ENCODE assay signal across 16 cellular contexts in genomic region chr4:74037076-74037475, GRCh38. TPM values are rescaled to one million over a fixed set of nuclear protein-coding genes. Genes with fewer than 3 reads are reported as not detected.
DNase-seq lines count a peak whose midpoint lies in the region; ATAC-seq and TF ChIP-seq lines count a peak whose summit lies in the region.
"Had no signal": no experiment of that assay in that cellular context is flagged by ENCODE, and none has a peak within 500 bp of the region (broad histone marks: within the 10 kb centered on the region; RNA-seq: fewer than 3 reads in every experiment).

No MANE protein-coding gene starts in this region.

- no peak for DNase-seq in activated CD4-positive, alpha-beta T cell treated with anti-CD3 and anti-CD28 coated beads, Interleukin-2, amount 10 ng/mL, durations not matched to agents 7 days and 5 days
- DNase-seq in activated CD4-positive, alpha-beta T cell treated with anti-CD3 and anti-CD28 coated beads for 36 hours, result no peak
- DNase-seq in kidney epithelial cell (ENCODE audit: low read depth), result no peak
- DNase-seq in type B pancreatic cell (ENCODE audit: extremely low spot score, unreplicated experiment), result no peak
- DNase-seq in NCI-H2081 (lab: John Stamatoyannopoulos, UW), result no peak
- no peak for DNase-seq in activated naive CD4-positive, alpha-beta T cell treated with Interleukin-2 at 50 U/mL for 16 hours
- DNase-seq: activated CD4-positive, alpha-beta T cell treated with anti-CD3 and anti-CD28 coated beads, Interleukin-2, amount 10 ng/mL, durations not matched to agents 24 days and 14 days; DMS 273 treated with DMSO at 0.1 percent for 48 hours; stimulated activated CD4-positive, alpha-beta T cell treated with anti-CD3 and anti-CD28 coated beads, Interleukin-12 subunit alpha, Interleukin-12 subunit beta, amount 100 ng/mL, for 4 hours; transverse colon had no signal

- H3K27me3 Mint-ChIP-seq in activated CD4-positive, alpha-beta T cell treated with anti-CD3 and anti-CD28 coated beads, Interleukin-2, amount 10 ng/mL, durations not matched to agents 7 days and 5 days, result peaks cover 49% of the 10 kb centered on the region
- peaks cover 32% of the 10 kb centered on the region for H3K27me3 Mint-ChIP-seq in activated CD4-positive, alpha-beta T cell treated with anti-CD3 and anti-CD28 coated beads for 36 hours
- H3K27me3 Mint-ChIP-seq in brain (peaks cover 58% of the 10 kb centered on the region), type B pancreatic cell (peaks cover 64% of the 10 kb centered on the region)

- ATAC-seq in activated CD4-positive, alpha-beta T cell treated with anti-CD3 and anti-CD28 coated beads for 36 hours, result no peak
- ATAC-seq in HG03095 (IDR thresholded peaks at IDR 0.05; ENCODE audit: unreplicated experiment), result no peak
- ATAC-seq: GM12878; natural killer cell treated with Interleukin-12 subunit alpha and Interleukin-12 subunit beta and Interleukin-15 and Interleukin-18, amount 100 ng/mL, for 72 hours had no signal

- H3K27me3 ChIP-seq in kidney epithelial cell (ENCODE audit: control insufficient read depth, insufficient read depth, low read length), result no peaks in the 10 kb centered on the region
- H3K27me3 ChIP-seq: transverse colon had no signal

- CTCF ChIA-PET in activated CD4-positive, alpha-beta T cell treated with anti-CD3 and anti-CD28 coated beads, Interleukin-2, amount 10 ng/mL, durations not matched to agents 7 days and 5 days (lab: Charles Lee), result interaction anchor here (0.7 to 1.4 kb wide), 5 partner anchors 8 to 453 kb away, joined by 3 to 6 read pairs (median 3); no protein-coding TSS in a partner anchor
- CTCF ChIA-PET in activated CD4-positive, alpha-beta T cell treated with anti-CD3 and anti-CD28 coated beads for 36 hours (lab: Charles Lee), result interaction anchor here (0.6 kb wide), 1 partner anchor 82 kb away, joined by 3 read pairs; no protein-coding TSS in a partner anchor

- no peaks in the 10 kb centered on the region for H3K9me3 Mint-ChIP-seq in activated CD4-positive, alpha-beta T cell treated with anti-CD3 and anti-CD28 coated beads, Interleukin-2, amount 10 ng/mL, durations not matched to agents 7 days and 5 days
- no peaks in the 10 kb centered on the region for H3K9me3 Mint-ChIP-seq in activated CD4-positive, alpha-beta T cell treated with anti-CD3 and anti-CD28 coated beads for 36 hours (ENCODE audit: low read depth)
- H3K9me3 Mint-ChIP-seq in brain (no peaks in the 10 kb centered on the region), type B pancreatic cell (no peaks in the 10 kb centered on the region)
- H3K9me3 Mint-ChIP-seq: activated CD4-positive, alpha-beta T cell treated with anti-CD3 and anti-CD28 coated beads, Interleukin-2, amount 10 ng/mL, durations not matched to agents 24 days and 14 days had no signal

- TF ChIP-seq CTCF in brain (conservative IDR thresholded peaks at IDR 0.05), result no peak
- no peak for TF ChIP-seq CTCF in kidney epithelial cell (IDR thresholded peaks at IDR 0.05; ENCODE audit: insufficient read depth, low read length, poor library complexity, severe bottlenecking)
- no peak for TF ChIP-seq CTCF in type B pancreatic cell (conservative IDR thresholded peaks at IDR 0.05)

- peaks cover 2% of the 10 kb centered on the region for H3K36me3 Mint-ChIP-seq in activated CD4-positive, alpha-beta T cell treated with anti-CD3 and anti-CD28 coated beads, Interleukin-2, amount 10 ng/mL, durations not matched to agents 7 days and 5 days (ENCODE audit: low read depth)
- H3K36me3 Mint-ChIP-seq in activated CD4-positive, alpha-beta T cell treated with anti-CD3 and anti-CD28 coated beads for 36 hours (ENCODE audit: low read depth), result no peaks in the 10 kb centered on the region
- H3K36me3 Mint-ChIP-seq in brain (no peaks in the 10 kb centered on the region), type B pancreatic cell (no peaks in the 10 kb centered on the region)
- H3K36me3 Mint-ChIP-seq: natural killer cell treated with Interleukin-12 subunit alpha and Interleukin-12 subunit beta and Interleukin-15 and Interleukin-18, amount 100 ng/mL, for 72 hours had no signal

- H3K4me3 ChIP-seq in kidney epithelial cell (ENCODE audit: low read depth, low read length), result peak overlapping the region; percentile 12
- H3K4me3 ChIP-seq: GM12878 had no signal

- H3K4me3 Mint-ChIP-seq in activated CD4-positive, alpha-beta T cell treated with anti-CD3 and anti-CD28 coated beads, Interleukin-2, amount 10 ng/mL, durations not matched to agents 7 days and 5 days, result peak overlapping the region; percentile 75
- no peak overlapping the region for H3K4me3 Mint-ChIP-seq in activated CD4-positive, alpha-beta T cell treated with anti-CD3 and anti-CD28 coated beads for 36 hours
- H3K4me3 Mint-ChIP-seq in brain, result peak overlapping the region in 4 of 5 experiments; percentile 86 to 94 (median 90)
- H3K4me3 Mint-ChIP-seq in type B pancreatic cell, result peak overlapping the region; percentile 93

- intact Hi-C loops in activated CD4-positive, alpha-beta T cell treated with anti-CD3 and anti-CD28 coated beads for 36 hours (cut with DNase I, micrococcal nuclease), result no loop called here

- peaks cover 8% of the 10 kb centered on the region for H3K4me1 Mint-ChIP-seq in activated CD4-positive, alpha-beta T cell treated with anti-CD3 and anti-CD28 coated beads, Interleukin-2, amount 10 ng/mL, durations not matched to agents 7 days and 5 days
- peaks cover 5% of the 10 kb centered on the region for H3K4me1 Mint-ChIP-seq in activated CD4-positive, alpha-beta T cell treated with anti-CD3 and anti-CD28 coated beads for 36 hours
- H3K4me1 Mint-ChIP-seq in brain, result peaks cover 12% of the 10 kb centered on the region
- H3K4me1 Mint-ChIP-seq in type B pancreatic cell (ENCODE audit: unreplicated experiment), result peaks cover 13% of the 10 kb centered on the region

- POLR2A ChIA-PET in activated CD4-positive, alpha-beta T cell treated with anti-CD3 and anti-CD28 coated beads, Interleukin-2, amount 10 ng/mL, durations not matched to agents 7 days and 5 days (lab: Charles Lee), result no interaction called here
- POLR2A ChIA-PET in activated CD4-positive, alpha-beta T cell treated with anti-CD3 and anti-CD28 coated beads for 36 hours (lab: Charles Lee), result interaction anchor here (0.7 kb wide), 1 partner anchor 97 kb away, joined by 3 read pairs; no protein-coding TSS in a partner anchor

- H3K36me3 ChIP-seq in kidney epithelial cell (ENCODE audit: control insufficient read depth, insufficient read depth, low read length), result no peaks in the 10 kb centered on the region
- H3K36me3 ChIP-seq: transverse colon had no signal

- no peak overlapping the region for H3K27ac Mint-ChIP-seq in activated CD4-positive, alpha-beta T cell treated with anti-CD3 and anti-CD28 coated beads, Interleukin-2, amount 10 ng/mL, durations not matched to agents 7 days and 5 days
- H3K27ac Mint-ChIP-seq in activated CD4-positive, alpha-beta T cell treated with anti-CD3 and anti-CD28 coated beads for 36 hours, result no peak overlapping the region
- H3K27ac Mint-ChIP-seq in brain (peak overlapping the region in 1 of 5 experiments; percentile 26), type B pancreatic cell (no peak overlapping the region)
- H3K27ac Mint-ChIP-seq: activated CD4-positive, alpha-beta T cell treated with anti-CD3 and anti-CD28 coated beads, Interleukin-2, amount 10 ng/mL, durations not matched to agents 24 days and 14 days; natural killer cell treated with Interleukin-12 subunit alpha and Interleukin-12 subunit beta and Interleukin-15 and Interleukin-18, amount 100 ng/mL, for 72 hours had no signal

RNA-seq across cellular contexts. Expression of gene CXCL3, which starts 1.4 kb away (rescaled TPM):
- total RNA-seq in activated CD4-positive, alpha-beta T cell treated with anti-CD3 and anti-CD28 coated beads, Interleukin-2, amount 10 ng/mL, durations not matched to agents 7 days and 5 days, result not detected
- not detected for total RNA-seq in activated CD4-positive, alpha-beta T cell treated with anti-CD3 and anti-CD28 coated beads for 36 hours
- polyA plus RNA-seq in brain (ENCODE audit: insufficient read depth, low read depth, low replicate concordance), result not detected
- total RNA-seq in kidney epithelial cell, result 5.3 and 7.3 TPM in 2 replicates
- 5.2 and 5.9 TPM in 2 replicates for total RNA-seq in type B pancreatic cell (ENCODE audit: low replicate concordance)
- total RNA-seq: A172; activated CD4-positive, alpha-beta T cell treated with anti-CD3 and anti-CD28 coated beads, Interleukin-2, amount 10 ng/mL, durations not matched to agents 24 days and 14 days; GM12878; natural killer cell treated with Interleukin-12 subunit alpha and Interleukin-12 subunit beta and Interleukin-15 and Interleukin-18, amount 100 ng/mL, for 72 hours had no signal
- polyA plus RNA-seq: GM12878 had no signal

RNA-seq across cellular contexts. Expression of gene CXCL5, which starts 38.6 kb away (rescaled TPM):
- total RNA-seq in activated CD4-positive, alpha-beta T cell treated with anti-CD3 and anti-CD28 coated beads, Interleukin-2, amount 10 ng/mL, durations not matched to agents 7 days and 5 days, result not detected
- not detected for total RNA-seq in activated CD4-positive, alpha-beta T cell treated with anti-CD3 and anti-CD28 coated beads for 36 hours
- not detected for polyA plus RNA-seq in brain (ENCODE audit: insufficient read depth, low read depth, low replicate concordance)
- 21.4 and 22.0 TPM in 2 replicates for total RNA-seq in kidney epithelial cell
- total RNA-seq in type B pancreatic cell (ENCODE audit: low replicate concordance), result 4.1 and 6.7 TPM in 2 replicates
- total RNA-seq: A172; activated CD4-positive, alpha-beta T cell treated with anti-CD3 and anti-CD28 coated beads, Interleukin-2, amount 10 ng/mL, durations not matched to agents 24 days and 14 days; GM12878; natural killer cell treated with Interleukin-12 subunit alpha and Interleukin-12 subunit beta and Interleukin-15 and Interleukin-18, amount 100 ng/mL, for 72 hours had no signal
- polyA plus RNA-seq: GM12878 had no signal

RNA-seq across cellular contexts. Expression of gene PPBP, which starts 49.1 kb away (rescaled TPM):
- total RNA-seq in activated CD4-positive, alpha-beta T cell treated with anti-CD3 and anti-CD28 coated beads, Interleukin-2, amount 10 ng/mL, durations not matched to agents 7 days and 5 days, result not detected
- total RNA-seq in activated CD4-positive, alpha-beta T cell treated with anti-CD3 and anti-CD28 coated beads for 36 hours, result not detected
- polyA plus RNA-seq in brain (ENCODE audit: insufficient read depth, low read depth, low replicate concordance), result 0.54 TPM
- not detected in 2 replicates for total RNA-seq in kidney epithelial cell
- 0.60 TPM in 1 of 2 replicates, not detected in the other for total RNA-seq in type B pancreatic cell (ENCODE audit: low replicate concordance)
- total RNA-seq: A172; activated CD4-positive, alpha-beta T cell treated with anti-CD3 and anti-CD28 coated beads, Interleukin-2, amount 10 ng/mL, durations not matched to agents 24 days and 14 days; GM12878; natural killer cell treated with Interleukin-12 subunit alpha and Interleukin-12 subunit beta and Interleukin-15 and Interleukin-18, amount 100 ng/mL, for 72 hours; transverse colon had no signal
- polyA plus RNA-seq: GM12878 had no signal

RNA-seq across cellular contexts. Expression of gene PF4, which starts 55.2 kb away (rescaled TPM):
- not detected for total RNA-seq in activated CD4-positive, alpha-beta T cell treated with anti-CD3 and anti-CD28 coated beads, Interleukin-2, amount 10 ng/mL, durations not matched to agents 7 days and 5 days
- total RNA-seq in activated CD4-positive, alpha-beta T cell treated with anti-CD3 and anti-CD28 coated beads for 36 hours, result not detected
- not detected for polyA plus RNA-seq in brain (ENCODE audit: insufficient read depth, low read depth, low replicate concordance)
- not detected in 2 replicates for total RNA-seq in kidney epithelial cell
- not detected in 2 replicates for total RNA-seq in type B pancreatic cell (ENCODE audit: low replicate concordance)
- total RNA-seq: A172; activated CD4-positive, alpha-beta T cell treated with anti-CD3 and anti-CD28 coated beads, Interleukin-2, amount 10 ng/mL, durations not matched to agents 24 days and 14 days; GM12878; natural killer cell treated with Interleukin-12 subunit alpha and Interleukin-12 subunit beta and Interleukin-15 and Interleukin-18, amount 100 ng/mL, for 72 hours; transverse colon had no signal
- polyA plus RNA-seq: esophagus, GM12878 had no signal
